ENCODE assay signal across 8 cellular contexts in the genomic region with DNA sequence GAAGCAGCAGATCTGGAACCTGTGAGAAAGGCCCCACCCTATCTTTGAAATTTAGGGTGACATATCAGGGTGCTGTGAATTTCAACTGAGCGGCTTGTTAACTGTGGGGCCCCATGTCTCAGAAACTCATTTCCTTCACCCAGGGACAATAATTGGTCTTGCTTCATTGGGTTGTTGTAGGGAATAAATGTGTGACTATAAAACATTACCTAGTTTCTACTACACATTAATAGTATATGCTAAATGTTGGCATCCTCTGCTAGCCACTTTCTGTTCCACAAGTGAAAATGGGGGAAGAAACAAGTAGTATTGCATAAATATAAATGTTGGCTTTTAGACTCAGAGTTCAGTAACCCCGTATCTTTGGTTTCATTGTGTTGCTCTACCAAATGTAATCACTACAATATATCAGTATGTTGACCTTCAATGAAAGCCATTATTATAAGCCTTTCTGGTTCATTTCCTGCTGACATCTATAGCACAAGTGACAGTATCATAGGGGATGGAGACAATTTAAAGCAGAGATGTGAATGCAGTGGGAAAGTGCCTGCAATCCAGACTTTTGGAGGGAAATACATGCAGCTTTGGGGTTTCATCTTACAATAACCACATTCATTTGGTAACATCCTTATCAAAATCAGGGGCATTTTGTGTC.
DNase-seq lines count a peak whose midpoint lies in the region; ATAC-seq and TF ChIP-seq lines count a peak whose summit lies in the region.

No MANE protein-coding gene starts in this region.

- in situ Hi-C loops in SK-MEL-5 (cut with HindIII; ENCODE audit: low pct_unique_long_range_greater_than_20kb, low sequenced_read_pairs) = no loop called here

- no peak overlapping the region for H3K27ac Mint-ChIP-seq in activated CD4-positive, alpha-beta T cell treated with anti-CD3 and anti-CD28 coated beads, Interleukin-2, amount 10 ng/mL, durations not matched to agents 24 days and 14 days

- no peak overlapping the region for H3K27ac ChIP-seq in BLaER1
- no peak overlapping the region for H3K27ac ChIP-seq in psoas muscle

- H3K9me3 ChIP-seq in BLaER1 (no peaks in the 10 kb centered on the region), psoas muscle (no peaks in the 10 kb centered on the region)

- no peaks in the 10 kb centered on the region for H4K20me1 ChIP-seq in BLaER1

- H3K27me3 ChIP-seq in BLaER1 (no peaks in the 10 kb centered on the region), psoas muscle (ENCODE audit: insufficient read depth in 3 of 3, low read length in 2 of 3) (no peaks in the 10 kb centered on the region)

- ATAC-seq in GM19467 (IDR thresholded peaks at IDR 0.05; ENCODE audit: unreplicated experiment) (peak; percentile 44), HG03060 (IDR thresholded peaks at IDR 0.05; ENCODE audit: low read depth, unreplicated experiment) (peak; percentile 21), psoas muscle (no peak)
- no peak for ATAC-seq in activated T-cell treated with anti-CD3 and anti-CD28 coated beads, Interleukin-2, amount 50 U/mL, for 4 hours

- peaks cover 4% of the 10 kb centered on the region for H3K9me3 Mint-ChIP-seq in activated T-cell treated with anti-CD3 and anti-CD28 coated beads, Interleukin-2, amount 50 U/mL, for 4 hours
- peaks cover 5% of the 10 kb centered on the region for H3K9me3 Mint-ChIP-seq in activated CD4-positive, alpha-beta T cell treated with anti-CD3 and anti-CD28 coated beads, Interleukin-2, amount 10 ng/mL, durations not matched to agents 24 days and 14 days

- TF ChIP-seq CTCF in GM10266 (IDR thresholded peaks at IDR 0.05; ENCODE audit: control insufficient read depth, insufficient read depth, low read depth, missing control alignments) (no peak), psoas muscle (IDR thresholded peaks at IDR 0.05) (no peak)

- H3K36me3 Mint-ChIP-seq in activated T-cell treated with anti-CD3 and anti-CD28 coated beads, Interleukin-2, amount 50 U/mL, for 4 hours (ENCODE audit: insufficient read depth) = no peaks in the 10 kb centered on the region
- H3K36me3 Mint-ChIP-seq in activated CD4-positive, alpha-beta T cell treated with anti-CD3 and anti-CD28 coated beads, Interleukin-2, amount 10 ng/mL, durations not matched to agents 24 days and 14 days (ENCODE audit: low read depth) = no peaks in the 10 kb centered on the region

- H3K27me3 Mint-ChIP-seq in activated T-cell treated with anti-CD3 and anti-CD28 coated beads, Interleukin-2, amount 50 U/mL, for 4 hours (ENCODE audit: low read depth) = no peaks in the 10 kb centered on the region
- H3K27me3 Mint-ChIP-seq in activated CD4-positive, alpha-beta T cell treated with anti-CD3 and anti-CD28 coated beads, Interleukin-2, amount 10 ng/mL, durations not matched to agents 24 days and 14 days = no peaks in the 10 kb centered on the region

- H3K4me2 ChIP-seq in BLaER1 = peak overlapping the region; percentile 8; the same call in 1 of the 2 replicates

- H3K4me3 Mint-ChIP-seq in activated T-cell treated with anti-CD3 and anti-CD28 coated beads, Interleukin-2, amount 50 U/mL, for 4 hours = no peak overlapping the region
- H3K4me3 Mint-ChIP-seq in activated CD4-positive, alpha-beta T cell treated with anti-CD3 and anti-CD28 coated beads, Interleukin-2, amount 10 ng/mL, durations not matched to agents 24 days and 14 days = no peak overlapping the region

- H3K4me1 ChIP-seq in BLaER1 (peaks cover 11% of the 10 kb centered on the region), psoas muscle (no peaks in the 10 kb centered on the region)

- H3K36me3 ChIP-seq in BLaER1 (no peaks in the 10 kb centered on the region), psoas muscle (ENCODE audit: insufficient read depth in 1 of 2, low read depth in 1 of 2) (no peaks in the 10 kb centered on the region)

- H3K4me3 ChIP-seq in BLaER1 (no peak overlapping the region), psoas muscle (no peak overlapping the region)

- WGBS in psoas muscle, 3 donors = 79 to 90% (median 90%) methylated on average over 2 of the region's 2 CpGs

- no peak overlapping the region for H3K9ac ChIP-seq in BLaER1

- H3K4me1 Mint-ChIP-seq in activated T-cell treated with anti-CD3 and anti-CD28 coated beads, Interleukin-2, amount 50 U/mL, for 4 hours (ENCODE audit: low read depth) = no peaks in the 10 kb centered on the region
- peaks cover 6% of the 10 kb centered on the region for H3K4me1 Mint-ChIP-seq in activated CD4-positive, alpha-beta T cell treated with anti-CD3 and anti-CD28 coated beads, Interleukin-2, amount 10 ng/mL, durations not matched to agents 24 days and 14 days

- peak; percentile 76 for DNase-seq in SK-MEL-5 (ENCODE audit: low read depth, low spot score)
- no peak for DNase-seq in GM10266 (ENCODE audit: extremely low spot score)
- no peak for DNase-seq in psoas muscle
- DNase-seq in activated T-cell treated with anti-CD3 and anti-CD28 coated beads, Interleukin-2, amount 50 U/mL, for 4 hours = no peak
- DNase-seq in activated CD4-positive, alpha-beta T cell treated with anti-CD3 and anti-CD28 coated beads, Interleukin-2, amount 10 ng/mL, durations not matched to agents 24 days and 14 days = no peak

- intact Hi-C loops in psoas muscle (cut with DNase I) = no loop called here
- intact Hi-C loops in activated CD4-positive, alpha-beta T cell treated with anti-CD3 and anti-CD28 coated beads, Interleukin-2, amount 10 ng/mL, durations not matched to agents 24 days and 14 days (cut with micrococcal nuclease) = no loop called here

Comparison
In these comparisons a context has a peak if more than half of its experiments do, and no peak if none do; other contexts are left out.
1. ATAC-seq: peak in GM19467 (single experiment) and HG03060 (single experiment); none in psoas muscle (0 of 4) and activated T-cell treated with anti-CD3 and anti-CD28 coated beads, Interleukin-2, amount 50 U/mL, for 4 hours (0 of 2).